Comparison of ENCODE assay signal across 18 cellular contexts in genomic region chrX:81280148-81280547, GRCh38.
DNase-seq lines count a peak whose midpoint lies in the region; ATAC-seq and TF ChIP-seq lines count a peak whose summit lies in the region.
"Had no signal": no experiment of that assay in that cellular context is flagged by ENCODE, and none has a peak within 500 bp of the region (broad histone marks: within the 10 kb centered on the region; RNA-seq: fewer than 3 reads in every experiment).

No MANE protein-coding gene starts in this region.

- H3K4me1 ChIP-seq in GM23338 (ENCODE audit: insufficient read depth), result no peaks in the 10 kb centered on the region; the same call in 1 of the 2 replicates
- H3K4me1 ChIP-seq: Caco-2, gastrocnemius medialis, SJCRH30 had no signal

- ATAC-seq in GM23338, result peak; percentile 80
- no peak for ATAC-seq in GM18511 (IDR thresholded peaks at IDR 0.05; ENCODE audit: unreplicated experiment)
- no peak for ATAC-seq in GM19463 (IDR thresholded peaks at IDR 0.05; ENCODE audit: unreplicated experiment)
- ATAC-seq: activated naive CD4-positive, alpha-beta T cell treated with anti-CD3 and anti-CD28 coated beads, Interleukin-2, amount 50 U/mL, for 72 hours; gastrocnemius medialis; K562; natural killer cell; stimulated activated memory B cell treated with anti-CD40 and anti-IgM and Interleukin-4, amounts not matched to agents 10 μg/mL and 1 μg/mL and 100 μg/mL, for 72 hours had no signal

- H3K4me3 ChIP-seq in BJ (ENCODE audit: low read depth, low read length) (no peak overlapping the region), GM23338 (no peak overlapping the region)
- H3K4me3 ChIP-seq: gastrocnemius medialis, K562, SJCRH30 had no signal

- no peak for DNase-seq in BJ (ENCODE audit: low read depth)
- peak; percentile 46 for DNase-seq in GM23338 (ENCODE audit: low spot score)
- peak; percentile 4 for DNase-seq in amniotic epithelial cell (ENCODE audit: low read depth)
- peak; percentile 21 for DNase-seq in iPS-NIHi11 (ENCODE audit: low spot score)
- no peak for DNase-seq in T1000 (lab: John Stamatoyannopoulos, UW)
- no peak for DNase-seq in NCI-H1930 (lab: John Stamatoyannopoulos, UW)
- DNase-seq: activated CD8-positive, alpha-beta memory T cell treated with anti-CD3 and anti-CD28 coated beads for 24 hours; Caco-2; gastrocnemius medialis; natural killer cell; NCI-H187 treated with DMSO at 0.1 percent for 48 hours; NCI-H526; SJCRH30 had no signal

- H2AFZ ChIP-seq in GM23338, result no peak overlapping the region

- CTCF ChIA-PET in BJ (lab: Yijun Ruan, JAX), result no interaction called here

- H3K36me3 ChIP-seq in BJ (ENCODE audit: control insufficient read depth, insufficient read depth, low read length) (no peaks in the 10 kb centered on the region), GM23338 (ENCODE audit: insufficient read depth) (no peaks in the 10 kb centered on the region)
- H3K36me3 ChIP-seq: gastrocnemius medialis, SJCRH30 had no signal

- H3K27ac Mint-ChIP-seq in GM23338, result no peak overlapping the region
- H3K27ac Mint-ChIP-seq: natural killer cell; stimulated activated memory B cell treated with anti-CD40 and anti-IgM and Interleukin-4, amounts not matched to agents 10 μg/mL and 1 μg/mL and 100 μg/mL, for 72 hours had no signal

- H3F3A ChIP-seq in GM23338 (replicated peaks; ENCODE audit: low read depth), result no peaks in the 10 kb centered on the region

- H3K27ac ChIP-seq in GM23338 (ENCODE audit: low read depth), result no peak overlapping the region
- H3K27ac ChIP-seq: gastrocnemius medialis, SJCRH30 had no signal

- H3K9me2 ChIP-seq in GM23338 (ENCODE audit: insufficient read depth), result no peaks in the 10 kb centered on the region

- H3K79me2 ChIP-seq in GM23338 (replicated peaks; ENCODE audit: insufficient read depth), result no peaks in the 10 kb centered on the region

- no peaks in the 10 kb centered on the region for H4K20me1 ChIP-seq in GM23338 (replicated peaks; ENCODE audit: insufficient read depth)

- peaks cover 5% of the 10 kb centered on the region; the same call in 2 of the 3 replicates for H3K4me1 Mint-ChIP-seq in GM23338
- H3K4me1 Mint-ChIP-seq: natural killer cell; stimulated activated memory B cell treated with anti-CD40 and anti-IgM and Interleukin-4, amounts not matched to agents 10 μg/mL and 1 μg/mL and 100 μg/mL, for 72 hours had no signal

- H3K4me3 Mint-ChIP-seq in GM23338, result no peak overlapping the region
- H3K4me3 Mint-ChIP-seq: natural killer cell; stimulated activated memory B cell treated with anti-CD40 and anti-IgM and Interleukin-4, amounts not matched to agents 10 μg/mL and 1 μg/mL and 100 μg/mL, for 72 hours had no signal

- TF ChIP-seq CTCF in BJ (IDR thresholded peaks at IDR 0.05; ENCODE audit: insufficient read depth, low read depth, low read length), result 0 out of 2 replicates have a peak, but pooled peaks have one; percentile 12
- TF ChIP-seq CTCF in GM23338 (conservative IDR thresholded peaks at IDR 0.05; ENCODE audit: low read depth in 2 of 2), result peak; percentile 45 to 55

- peaks cover 13% of the 10 kb centered on the region; the same call in 2 of the 3 replicates for H3K9me3 Mint-ChIP-seq in GM23338

- H3K27me3 ChIP-seq in BJ (ENCODE audit: control insufficient read depth, insufficient read depth, low read length), result no peaks in the 10 kb centered on the region
- H3K27me3 ChIP-seq in GM23338 (ENCODE audit: insufficient read depth), result no peaks in the 10 kb centered on the region
- H3K27me3 ChIP-seq: gastrocnemius medialis, SJCRH30 had no signal

- H3K36me3 Mint-ChIP-seq in GM23338 (ENCODE audit: low read depth), result peaks cover 42% of the 10 kb centered on the region

- POLR2A ChIA-PET in BJ (lab: Charles Lee), result no interaction called here

- no peaks in the 10 kb centered on the region for H3K27me3 Mint-ChIP-seq in GM23338 (ENCODE audit: insufficient read depth, low read depth, poor library complexity)
- H3K27me3 Mint-ChIP-seq: stimulated activated memory B cell treated with anti-CD40 and anti-IgM and Interleukin-4, amounts not matched to agents 10 μg/mL and 1 μg/mL and 100 μg/mL, for 72 hours had no signal

- no peak overlapping the region for H3K4me2 ChIP-seq in GM23338

TF ChIP-seq in GM23338, 12 proteins besides CTCF, POLR2A, EP300 and RAD21:
- no peak for TF ChIP-seq NANOG (IDR thresholded peaks at IDR 0.05; ENCODE audit: borderline replicate concordance)
- no peak for TF ChIP-seq POLR2AphosphoS5 (IDR thresholded peaks at IDR 0.05; ENCODE audit: low read depth)
- TF ChIP-seq JUNB (IDR thresholded peaks at IDR 0.05; ENCODE audit: unreplicated experiment), result no peak
- no peak for TF ChIP-seq CREB1 (CRISPR knock-in tag; IDR thresholded peaks at IDR 0.05; ENCODE audit: low read depth)
- TF ChIP-seq STAT1 (IDR thresholded peaks at IDR 0.05; ENCODE audit: unreplicated experiment), result no peak
- no peak for TF ChIP-seq ETS1 (IDR thresholded peaks at IDR 0.05)
- TF ChIP-seq ZNF331 (CRISPR knock-in tag; IDR thresholded peaks at IDR 0.05; ENCODE audit: low read depth), result no peak
- TF ChIP-seq REST (IDR thresholded peaks at IDR 0.05; ENCODE audit: unreplicated experiment), result no peak
- TF ChIP-seq EZH2 (IDR thresholded peaks at IDR 0.05; ENCODE audit: low read depth, unreplicated experiment), result no peak
- no peak for TF ChIP-seq EZH2phosphoT487 (IDR thresholded peaks at IDR 0.05; ENCODE audit: unreplicated experiment)
- TF ChIP-seq ZNF114 (CRISPR knock-in tag; IDR thresholded peaks at IDR 0.05), result no peak

Comparison
In these comparisons a context has a peak if more than half of its experiments do, and no peak if none do; other contexts are left out.
1. DNase-seq: peak in GM23338 (single experiment), amniotic epithelial cell (single experiment) and iPS-NIHi11 (single experiment); none in BJ (single experiment), T1000 (single experiment) and NCI-H1930 (0 of 2).